In genomic region chr2:239456940-239457339, GRCh38 we compare ENCODE assay signal across 20 cellular contexts. TPM values are rescaled to one million over a fixed set of nuclear protein-coding genes. Genes with fewer than 3 reads are reported as not detected.
DNase-seq lines count a peak whose midpoint lies in the region; ATAC-seq and TF ChIP-seq lines count a peak whose summit lies in the region.
"Had no signal": no experiment of that assay in that cellular context is flagged by ENCODE, and none has a peak within 500 bp of the region (broad histone marks: within the 10 kb centered on the region; RNA-seq: fewer than 3 reads in every experiment).

No MANE protein-coding gene starts in this region.

- no peak overlapping the region for H3K27ac Mint-ChIP-seq in activated CD8-positive, alpha-beta memory T cell treated with anti-CD3 and anti-CD28 coated beads, Interleukin-2, amount 10 ng/mL, durations not matched to agents 7 days and 5 days
- H3K27ac Mint-ChIP-seq: B cell; CD4-positive, alpha-beta T cell had no signal

- H3K27me3 Mint-ChIP-seq in activated CD8-positive, alpha-beta memory T cell treated with anti-CD3 and anti-CD28 coated beads, Interleukin-2, amount 10 ng/mL, durations not matched to agents 7 days and 5 days, result peaks cover 26% of the 10 kb centered on the region

- no peaks in the 10 kb centered on the region for H3K4me1 Mint-ChIP-seq in activated CD8-positive, alpha-beta memory T cell treated with anti-CD3 and anti-CD28 coated beads, Interleukin-2, amount 10 ng/mL, durations not matched to agents 7 days and 5 days
- H3K4me1 Mint-ChIP-seq: B cell had no signal

- peak; percentile 44 for DNase-seq in activated CD8-positive, alpha-beta memory T cell treated with anti-CD3 and anti-CD28 coated beads for 24 hours
- DNase-seq in activated CD8-positive, alpha-beta memory T cell treated with anti-CD3 and anti-CD28 coated beads, Interleukin-2, amount 50 U/mL, for 4 hours, result no peak
- DNase-seq in activated CD8-positive, alpha-beta memory T cell treated with anti-CD3 and anti-CD28 coated beads, Interleukin-2, amount 10 ng/mL, durations not matched to agents 7 days and 5 days, result peak; percentile 27
- peak; percentile 16 for DNase-seq in islet precursor cell
- no peak for DNase-seq in substantia nigra (lab: John Stamatoyannopoulos, UW)
- no peak for DNase-seq in DMS79 treated with DMSO at 0.1 percent for 48 hours (lab: John Stamatoyannopoulos, UW)
- DNase-seq in gastrocnemius medialis, result no peak
- no peak for DNase-seq in dedifferentiated amniotic fluid mesenchymal stem cell (ENCODE audit: extremely low spot score)
- DNase-seq: 8988T; Caco-2; CD4-positive, alpha-beta T cell; DMS153; KG1; NCI-H187; NCI-H2107; NCI-H510A; NCI-H748 treated with DMSO at 0.1 percent for 48 hours; NK-92 treated with Interleukin-12 subunit alpha and Interleukin-12 subunit beta, amount 100 ng/mL, for 24 hours had no signal

- no peak for TF ChIP-seq POLR2A in gastrocnemius medialis (IDR thresholded peaks at IDR 0.05)

- in situ Hi-C loops in gastrocnemius medialis (cut with MboI; ENCODE audit: low sequenced_read_pairs in 4 of 4), result no loop called here

- peaks cover 4% of the 10 kb centered on the region for H3K36me3 Mint-ChIP-seq in activated CD8-positive, alpha-beta memory T cell treated with anti-CD3 and anti-CD28 coated beads, Interleukin-2, amount 10 ng/mL, durations not matched to agents 7 days and 5 days

- peaks cover 9% of the 10 kb centered on the region for H3K9me3 Mint-ChIP-seq in activated CD8-positive, alpha-beta memory T cell treated with anti-CD3 and anti-CD28 coated beads, Interleukin-2, amount 10 ng/mL, durations not matched to agents 7 days and 5 days (ENCODE audit: low read depth)

- H3K36me3 ChIP-seq in gastrocnemius medialis, result no peaks in the 10 kb centered on the region
- H3K36me3 ChIP-seq: Peyer's patch had no signal

- peaks cover 0 to 3% (median 0%) of the 10 kb centered on the region in 3 donors for H3K27me3 ChIP-seq in gastrocnemius medialis
- H3K27me3 ChIP-seq: Peyer's patch had no signal

- H3K4me1 ChIP-seq in gastrocnemius medialis, result no peaks in the 10 kb centered on the region
- H3K4me1 ChIP-seq: Caco-2, Peyer's patch had no signal

- H3K4me3 Mint-ChIP-seq in activated CD8-positive, alpha-beta memory T cell treated with anti-CD3 and anti-CD28 coated beads, Interleukin-2, amount 10 ng/mL, durations not matched to agents 7 days and 5 days, result no peak overlapping the region
- H3K4me3 Mint-ChIP-seq: B cell; CD4-positive, alpha-beta T cell had no signal

- intact Hi-C loops in gastrocnemius medialis (cut with DNase I; ENCODE audit: low total_unique reads), result no loop called here

- H3K4me3 ChIP-seq in gastrocnemius medialis, result no peak overlapping the region
- H3K4me3 ChIP-seq: Peyer's patch had no signal

- no peak for ATAC-seq in activated CD8-positive, alpha-beta memory T cell treated with anti-CD3 and anti-CD28 coated beads, Interleukin-2, amount 10 ng/mL, durations not matched to agents 7 days and 5 days
- no peak for ATAC-seq in gastrocnemius medialis

- H3K9me3 ChIP-seq in gastrocnemius medialis, result no peaks in the 10 kb centered on the region
- H3K9me3 ChIP-seq: Caco-2, Peyer's patch had no signal

- TF ChIP-seq CTCF in gastrocnemius medialis (IDR thresholded peaks at IDR 0.05 in 4 of 5, conservative IDR thresholded peaks at IDR 0.05 in 1 of 5), result no peak

- CTCF ChIA-PET in activated CD8-positive, alpha-beta memory T cell treated with anti-CD3 and anti-CD28 coated beads, Interleukin-2, amount 10 ng/mL, durations not matched to agents 7 days and 5 days (lab: Charles Lee), result no interaction called here

- peak overlapping the region; percentile 43 for H3K27ac ChIP-seq in substantia nigra (ENCODE audit: low read depth, low read length, poor library complexity, severe bottlenecking)
- H3K27ac ChIP-seq in gastrocnemius medialis, result no peak overlapping the region
- H3K27ac ChIP-seq: Peyer's patch had no signal

RNA-seq across cellular contexts. Expression of gene HDAC4, which starts 56.1 kb away (rescaled TPM):
- 10 to 100 TPM; 25.2 to 65.1 TPM for total RNA-seq in activated CD8-positive, alpha-beta memory T cell treated with anti-CD3 and anti-CD28 coated beads, Interleukin-2, amount 10 ng/mL, durations not matched to agents 7 days and 5 days
- 100 to 1,000 TPM in 2 of 4 donors, 10 to 100 TPM in 2; 23.6 to 257 (median 119) TPM for total RNA-seq in gastrocnemius medialis

Comparison
In these comparisons a context has a peak if more than half of its experiments do, and no peak if none do; other contexts are left out.
1. DNase-seq: peak in activated CD8-positive, alpha-beta memory T cell treated with anti-CD3 and anti-CD28 coated beads for 24 hours (single experiment), activated CD8-positive, alpha-beta memory T cell treated with anti-CD3 and anti-CD28 coated beads, Interleukin-2, amount 10 ng/mL, durations not matched to agents 7 days and 5 days (single experiment) and islet precursor cell (single experiment); none in activated CD8-positive, alpha-beta memory T cell treated with anti-CD3 and anti-CD28 coated beads, Interleukin-2, amount 50 U/mL, for 4 hours (single experiment), substantia nigra (0 of 49), DMS79 treated with DMSO at 0.1 percent for 48 hours (single experiment), gastrocnemius medialis (0 of 2) and dedifferentiated amniotic fluid mesenchymal stem cell (single experiment).